Comparison of ENCODE assay signal across 28 cellular contexts in the genomic region with DNA sequence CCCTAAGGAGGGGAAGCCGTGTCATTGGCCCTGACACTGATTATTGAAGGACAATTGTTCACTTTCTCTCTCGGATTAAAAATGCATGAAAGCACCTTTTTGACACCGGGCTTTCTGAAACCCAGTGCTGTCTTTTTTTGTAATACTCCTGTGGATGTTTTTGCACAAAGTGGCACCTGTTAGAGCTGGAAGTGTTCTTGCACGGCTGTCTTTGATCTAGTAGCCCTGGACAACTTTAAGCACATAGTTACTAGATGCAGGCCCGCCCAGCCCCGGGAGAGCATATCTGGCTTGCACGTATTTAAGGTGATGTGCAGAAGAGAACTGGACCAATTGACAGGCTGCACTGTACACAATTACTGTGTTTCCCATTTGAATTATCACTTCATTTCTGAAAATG.
DNase-seq lines count a peak whose midpoint lies in the region; ATAC-seq and TF ChIP-seq lines count a peak whose summit lies in the region.
"Had no signal": no experiment of that assay in that cellular context is flagged by ENCODE, and none has a peak within 500 bp of the region (broad histone marks: within the 10 kb centered on the region; RNA-seq: fewer than 3 reads in every experiment).

No MANE protein-coding gene starts in this region.

- H3K36me3 Mint-ChIP-seq in GM23338 (ENCODE audit: low read depth) (no peaks in the 10 kb centered on the region; the same call in 2 of the 3 replicates), naive B cell (no peaks in the 10 kb centered on the region)

- peak overlapping the region; percentile 29; the same call in 1 of the 2 replicates for H3K27ac Mint-ChIP-seq in GM23338
- peak overlapping the region in 3 of 6 donors; percentile 47 to 87 (median 54) for H3K27ac Mint-ChIP-seq in naive B cell
- no peak overlapping the region for H3K27ac Mint-ChIP-seq in stimulated activated naive CD8-positive, alpha-beta T cell treated with anti-CD3 and anti-CD28 coated beads, Interleukin-15, amount 100 ng/mL, for 72 hours
- H3K27ac Mint-ChIP-seq: activated CD8-positive, alpha-beta T cell treated with anti-CD3 and anti-CD28 coated beads for 36 hours; activated naive CD4-positive, alpha-beta T cell treated with anti-CD3 and anti-CD28 coated beads for 36 hours; activated T-cell treated with anti-CD3 and anti-CD28 coated beads, Interleukin-2, amount 50 U/mL, for 24 hours; T-helper 2 cell treated with Interferon-gamma antibody and Interleukin-4, amounts not matched to agents 5 μg/mL and 100 μg/mL, for 36 hours had no signal

- H3K27ac ChIP-seq in DOHH2 (ENCODE audit: low read depth, low read length) (peak overlapping the region; percentile 80; the same call in 1 of the 2 replicates), GM23338 (ENCODE audit: low read depth) (no peak overlapping the region)
- H3K27ac ChIP-seq: epithelial cell of prostate, HL-60, pancreas had no signal

- H3K4me2 ChIP-seq in DOHH2 (ENCODE audit: low read length) (peak overlapping the region; percentile 83), GM23338 (no peak overlapping the region)

- H3K4me3 Mint-ChIP-seq in GM23338 = no peak overlapping the region
- peak overlapping the region in 6 of 8 donors; percentile 11 to 86 (median 56) for H3K4me3 Mint-ChIP-seq in naive B cell
- no peak overlapping the region for H3K4me3 Mint-ChIP-seq in stimulated activated naive CD8-positive, alpha-beta T cell treated with anti-CD3 and anti-CD28 coated beads, Interleukin-15, amount 100 ng/mL, for 72 hours
- H3K4me3 Mint-ChIP-seq: activated CD8-positive, alpha-beta T cell treated with anti-CD3 and anti-CD28 coated beads for 36 hours; activated naive CD4-positive, alpha-beta T cell treated with anti-CD3 and anti-CD28 coated beads for 36 hours; activated T-cell treated with anti-CD3 and anti-CD28 coated beads, Interleukin-2, amount 50 U/mL, for 24 hours; CD8-positive, alpha-beta memory T cell; T-helper 2 cell treated with Interferon-gamma antibody and Interleukin-4, amounts not matched to agents 5 μg/mL and 100 μg/mL, for 36 hours had no signal

- TF ChIP-seq CTCF in DOHH2 (IDR thresholded peaks at IDR 0.05; ENCODE audit: low read depth, low read length, poor library complexity, severe bottlenecking) (no peak), GM23338 (conservative IDR thresholded peaks at IDR 0.05; ENCODE audit: low read depth in 2 of 2) (no peak)

- H3K9me3 ChIP-seq in DOHH2 (ENCODE audit: control insufficient read depth, insufficient read depth, low read length) = no peaks in the 10 kb centered on the region
- H3K9me3 ChIP-seq: pancreas, thyroid gland had no signal

- H3K4me3 ChIP-seq in DOHH2 (ENCODE audit: low read length) (peak overlapping the region; percentile 58), GM23338 (no peak overlapping the region)
- H3K4me3 ChIP-seq: pancreas, thyroid gland had no signal

- no peak for DNase-seq in GM23338 (ENCODE audit: low spot score)
- DNase-seq in RPMI8226 = peak; percentile 24
- no peak for DNase-seq in naive B cell
- no peak for DNase-seq in stimulated activated naive CD8-positive, alpha-beta T cell treated with anti-CD3 and anti-CD28 coated beads, Interleukin-15, amount 100 ng/mL, for 72 hours
- DNase-seq in UCSD-AML1 (lab: John Stamatoyannopoulos, UW; ENCODE audit: unreplicated experiment) = no peak
- no peak for DNase-seq in SW 1271 (lab: John Stamatoyannopoulos, UW)
- DNase-seq: activated CD4-positive, CD25-positive, alpha-beta regulatory T cell; activated CD8-positive, alpha-beta T cell treated with anti-CD3 and anti-CD28 coated beads for 36 hours; activated naive CD4-positive, alpha-beta T cell treated with anti-CD3 and anti-CD28 coated beads for 36 hours; activated T-cell treated with anti-CD3 and anti-CD28 coated beads, Interleukin-2, amount 50 U/mL, for 24 hours; CD8-positive, alpha-beta memory T cell; DMS53; foreskin fibroblast; hypothalamus; mesenchymal stem cell; naive thymus-derived CD4-positive, alpha-beta T cell; NCI-H1694 treated with DMSO at 0.1 percent for 48 hours; NCI-H226; NCI-H774; pancreas; thyroid gland had no signal

- no peaks in the 10 kb centered on the region for H3K27me3 ChIP-seq in DOHH2 (ENCODE audit: control insufficient read depth, low read length)
- no peaks in the 10 kb centered on the region for H3K27me3 ChIP-seq in GM23338 (ENCODE audit: insufficient read depth)
- H3K27me3 ChIP-seq: pancreas, thyroid gland had no signal

- peaks cover 100% of the 10 kb centered on the region for H3K79me2 ChIP-seq in DOHH2 (ENCODE audit: control insufficient read depth, low read length)
- H3K79me2 ChIP-seq in GM23338 (replicated peaks; ENCODE audit: insufficient read depth) = peaks cover 93% of the 10 kb centered on the region

- H3K9me3 Mint-ChIP-seq in GM23338 (no peaks in the 10 kb centered on the region), naive B cell (no peaks in the 10 kb centered on the region)
- H3K9me3 Mint-ChIP-seq in stimulated activated naive CD8-positive, alpha-beta T cell treated with anti-CD3 and anti-CD28 coated beads, Interleukin-15, amount 100 ng/mL, for 72 hours = no peaks in the 10 kb centered on the region
- H3K9me3 Mint-ChIP-seq: activated CD8-positive, alpha-beta T cell treated with anti-CD3 and anti-CD28 coated beads for 36 hours; activated naive CD4-positive, alpha-beta T cell treated with anti-CD3 and anti-CD28 coated beads for 36 hours; activated T-cell treated with anti-CD3 and anti-CD28 coated beads, Interleukin-2, amount 50 U/mL, for 24 hours; CD8-positive, alpha-beta memory T cell; naive thymus-derived CD4-positive, alpha-beta T cell; T-helper 2 cell treated with Interferon-gamma antibody and Interleukin-4, amounts not matched to agents 5 μg/mL and 100 μg/mL, for 36 hours had no signal

- peaks cover 3% of the 10 kb centered on the region for H3K27me3 Mint-ChIP-seq in GM23338 (ENCODE audit: insufficient read depth, low read depth, poor library complexity)
- H3K27me3 Mint-ChIP-seq in naive B cell = no peaks in the 10 kb centered on the region
- H3K27me3 Mint-ChIP-seq in stimulated activated naive CD8-positive, alpha-beta T cell treated with anti-CD3 and anti-CD28 coated beads, Interleukin-15, amount 100 ng/mL, for 72 hours = no peaks in the 10 kb centered on the region
- H3K27me3 Mint-ChIP-seq: activated CD8-positive, alpha-beta T cell treated with anti-CD3 and anti-CD28 coated beads for 36 hours; activated T-cell treated with anti-CD3 and anti-CD28 coated beads, Interleukin-2, amount 50 U/mL, for 24 hours; CD8-positive, alpha-beta memory T cell; naive thymus-derived CD4-positive, alpha-beta T cell had no signal

- H4K20me1 ChIP-seq in DOHH2 (ENCODE audit: control insufficient read depth, insufficient read depth, low read depth, low read length) (peaks cover 68% of the 10 kb centered on the region), GM23338 (replicated peaks; ENCODE audit: insufficient read depth) (peaks cover 4% of the 10 kb centered on the region; the same call in 1 of the 2 replicates)

- ATAC-seq in GM23338 (no peak), naive B cell (ENCODE audit: low read depth in 2 of 2) (no peak), GM19467 (IDR thresholded peaks at IDR 0.05; ENCODE audit: unreplicated experiment) (no peak)
- ATAC-seq in stimulated activated naive CD8-positive, alpha-beta T cell treated with anti-CD3 and anti-CD28 coated beads, Interleukin-15, amount 100 ng/mL, for 72 hours = no peak
- ATAC-seq: activated CD8-positive, alpha-beta T cell treated with anti-CD3 and anti-CD28 coated beads for 36 hours; naive thymus-derived CD4-positive, alpha-beta T cell; Panc1; sciatic nerve had no signal

- H3K36me3 ChIP-seq in DOHH2 (ENCODE audit: control insufficient read depth, low read length) (peaks cover 15% of the 10 kb centered on the region), GM23338 (ENCODE audit: insufficient read depth) (no peaks in the 10 kb centered on the region)
- H3K36me3 ChIP-seq: pancreas, thyroid gland had no signal

- peaks cover 42% of the 10 kb centered on the region for H3F3A ChIP-seq in DOHH2 (ENCODE audit: control insufficient read depth, insufficient read depth)
- H3F3A ChIP-seq in GM23338 (replicated peaks; ENCODE audit: low read depth) = no peaks in the 10 kb centered on the region

- peaks cover 94% of the 10 kb centered on the region for H3K4me1 ChIP-seq in DOHH2 (ENCODE audit: control insufficient read depth, low read length)
- peaks cover 83% of the 10 kb centered on the region for H3K4me1 ChIP-seq in GM23338 (ENCODE audit: insufficient read depth)

- no peak overlapping the region for H2AFZ ChIP-seq in GM23338

- H3K4me1 Mint-ChIP-seq in GM23338 (peaks cover 90% of the 10 kb centered on the region), naive B cell (peaks cover 78 to 99% (median 95%) of the 10 kb centered on the region in 3 donors)
- H3K4me1 Mint-ChIP-seq in stimulated activated naive CD8-positive, alpha-beta T cell treated with anti-CD3 and anti-CD28 coated beads, Interleukin-15, amount 100 ng/mL, for 72 hours = peaks cover 91% of the 10 kb centered on the region

- H3K9me2 ChIP-seq in DOHH2 (replicated peaks; ENCODE audit: control insufficient read depth, low read length) (no peaks in the 10 kb centered on the region), GM23338 (ENCODE audit: insufficient read depth) (no peaks in the 10 kb centered on the region)

TF ChIP-seq in GM23338, 12 proteins besides CTCF, POLR2A, EP300 and RAD21 (continues in another document):
- no peak for TF ChIP-seq POLR2AphosphoS5 (IDR thresholded peaks at IDR 0.05; ENCODE audit: low read depth)
- TF ChIP-seq NANOG (IDR thresholded peaks at IDR 0.05; ENCODE audit: borderline replicate concordance) = no peak
- no peak for TF ChIP-seq JUNB (IDR thresholded peaks at IDR 0.05; ENCODE audit: unreplicated experiment)

Comparison
In these comparisons a context has a peak if more than half of its experiments do, and no peak if none do; other contexts are left out.
1. H3K4me3 Mint-ChIP-seq: peak in naive B cell (6 of 8); none in GM23338 (single experiment) and stimulated activated naive CD8-positive, alpha-beta T cell treated with anti-CD3 and anti-CD28 coated beads, Interleukin-15, amount 100 ng/mL, for 72 hours (0 of 2).